ENCODE assay signal across 1 cellular context in genomic region chr9:128143409-128144238, GRCh38.
TF ChIP-seq lines count a peak whose summit lies in the region.

No MANE protein-coding gene starts in this region.

TF ChIP-seq in GM23338, 12 proteins besides CTCF, POLR2A, EP300 and RAD21:
- TF ChIP-seq, protein P1, sequence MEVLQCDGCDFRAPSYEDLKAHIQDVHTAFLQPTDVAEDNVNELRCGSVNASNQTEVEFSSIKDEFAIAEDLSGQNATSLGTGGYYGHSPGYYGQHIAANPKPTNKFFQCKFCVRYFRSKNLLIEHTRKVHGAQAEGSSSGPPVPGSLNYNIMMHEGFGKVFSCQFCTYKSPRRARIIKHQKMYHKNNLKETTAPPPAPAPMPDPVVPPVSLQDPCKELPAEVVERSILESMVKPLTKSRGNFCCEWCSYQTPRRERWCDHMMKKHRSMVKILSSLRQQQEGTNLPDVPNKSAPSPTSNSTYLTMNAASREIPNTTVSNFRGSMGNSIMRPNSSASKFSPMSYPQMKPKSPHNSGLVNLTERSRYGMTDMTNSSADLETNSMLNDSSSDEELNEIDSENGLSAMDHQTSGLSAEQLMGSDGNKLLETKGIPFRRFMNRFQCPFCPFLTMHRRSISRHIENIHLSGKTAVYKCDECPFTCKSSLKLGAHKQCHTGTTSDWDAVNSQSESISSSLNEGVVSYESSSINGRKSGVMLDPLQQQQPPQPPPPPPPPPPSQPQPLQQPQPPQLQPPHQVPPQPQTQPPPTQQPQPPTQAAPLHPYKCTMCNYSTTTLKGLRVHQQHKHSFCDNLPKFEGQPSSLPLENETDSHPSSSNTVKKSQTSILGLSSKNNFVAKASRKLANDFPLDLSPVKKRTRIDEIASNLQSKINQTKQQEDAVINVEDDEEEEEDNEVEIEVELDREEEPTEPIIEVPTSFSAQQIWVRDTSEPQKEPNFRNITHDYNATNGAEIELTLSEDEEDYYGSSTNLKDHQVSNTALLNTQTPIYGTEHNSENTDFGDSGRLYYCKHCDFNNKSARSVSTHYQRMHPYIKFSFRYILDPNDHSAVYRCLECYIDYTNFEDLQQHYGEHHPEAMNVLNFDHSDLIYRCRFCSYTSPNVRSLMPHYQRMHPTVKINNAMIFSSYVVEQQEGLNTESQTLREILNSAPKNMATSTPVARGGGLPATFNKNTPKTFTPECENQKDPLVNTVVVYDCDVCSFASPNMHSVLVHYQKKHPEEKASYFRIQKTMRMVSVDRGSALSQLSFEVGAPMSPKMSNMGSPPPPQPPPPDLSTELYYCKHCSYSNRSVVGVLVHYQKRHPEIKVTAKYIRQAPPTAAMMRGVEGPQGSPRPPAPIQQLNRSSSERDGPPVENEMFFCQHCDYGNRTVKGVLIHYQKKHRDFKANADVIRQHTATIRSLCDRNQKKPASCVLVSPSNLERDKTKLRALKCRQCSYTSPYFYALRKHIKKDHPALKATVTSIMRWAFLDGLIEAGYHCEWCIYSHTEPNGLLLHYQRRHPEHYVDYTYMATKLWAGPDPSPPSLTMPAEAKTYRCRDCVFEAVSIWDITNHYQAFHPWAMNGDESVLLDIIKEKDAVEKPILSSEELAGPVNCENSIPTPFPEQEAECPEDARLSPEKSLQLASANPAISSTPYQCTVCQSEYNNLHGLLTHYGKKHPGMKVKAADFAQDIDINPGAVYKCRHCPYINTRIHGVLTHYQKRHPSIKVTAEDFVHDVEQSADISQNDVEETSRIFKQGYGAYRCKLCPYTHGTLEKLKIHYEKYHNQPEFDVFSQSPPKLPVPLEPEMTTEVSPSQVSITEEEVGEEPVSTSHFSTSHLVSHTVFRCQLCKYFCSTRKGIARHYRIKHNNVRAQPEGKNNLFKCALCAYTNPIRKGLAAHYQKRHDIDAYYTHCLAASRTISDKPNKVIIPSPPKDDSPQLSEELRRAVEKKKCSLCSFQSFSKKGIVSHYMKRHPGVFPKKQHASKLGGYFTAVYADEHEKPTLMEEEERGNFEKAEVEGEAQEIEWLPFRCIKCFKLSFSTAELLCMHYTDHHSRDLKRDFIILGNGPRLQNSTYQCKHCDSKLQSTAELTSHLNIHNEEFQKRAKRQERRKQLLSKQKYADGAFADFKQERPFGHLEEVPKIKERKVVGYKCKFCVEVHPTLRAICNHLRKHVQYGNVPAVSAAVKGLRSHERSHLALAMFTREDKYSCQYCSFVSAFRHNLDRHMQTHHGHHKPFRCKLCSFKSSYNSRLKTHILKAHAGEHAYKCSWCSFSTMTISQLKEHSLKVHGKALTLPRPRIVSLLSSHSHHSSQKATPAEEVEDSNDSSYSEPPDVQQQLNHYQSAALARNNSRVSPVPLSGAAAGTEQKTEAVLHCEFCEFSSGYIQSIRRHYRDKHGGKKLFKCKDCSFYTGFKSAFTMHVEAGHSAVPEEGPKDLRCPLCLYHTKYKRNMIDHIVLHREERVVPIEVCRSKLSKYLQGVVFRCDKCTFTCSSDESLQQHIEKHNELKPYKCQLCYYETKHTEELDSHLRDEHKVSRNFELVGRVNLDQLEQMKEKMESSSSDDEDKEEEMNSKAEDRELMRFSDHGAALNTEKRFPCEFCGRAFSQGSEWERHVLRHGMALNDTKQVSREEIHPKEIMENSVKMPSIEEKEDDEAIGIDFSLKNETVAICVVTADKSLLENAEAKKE (CRISPR knock-in tag; IDR thresholded peaks at IDR 0.05), result no peak
- TF ChIP-seq CREB1 (CRISPR knock-in tag; IDR thresholded peaks at IDR 0.05; ENCODE audit: low read depth), result no peak
- no peak for TF ChIP-seq EZH2phosphoT487 (IDR thresholded peaks at IDR 0.05; ENCODE audit: unreplicated experiment)
- TF ChIP-seq ZNF114 (CRISPR knock-in tag; IDR thresholded peaks at IDR 0.05), result no peak
- TF ChIP-seq EZH2 (IDR thresholded peaks at IDR 0.05; ENCODE audit: low read depth, unreplicated experiment), result no peak
- TF ChIP-seq ZNF331 (CRISPR knock-in tag; IDR thresholded peaks at IDR 0.05; ENCODE audit: low read depth), result no peak
- TF ChIP-seq POLR2AphosphoS5 (IDR thresholded peaks at IDR 0.05; ENCODE audit: low read depth), result no peak
- no peak for TF ChIP-seq NANOG (IDR thresholded peaks at IDR 0.05; ENCODE audit: borderline replicate concordance)
- no peak for TF ChIP-seq REST (IDR thresholded peaks at IDR 0.05; ENCODE audit: unreplicated experiment)
- TF ChIP-seq STAT1 (IDR thresholded peaks at IDR 0.05; ENCODE audit: unreplicated experiment), result no peak
- TF ChIP-seq, protein P2, sequence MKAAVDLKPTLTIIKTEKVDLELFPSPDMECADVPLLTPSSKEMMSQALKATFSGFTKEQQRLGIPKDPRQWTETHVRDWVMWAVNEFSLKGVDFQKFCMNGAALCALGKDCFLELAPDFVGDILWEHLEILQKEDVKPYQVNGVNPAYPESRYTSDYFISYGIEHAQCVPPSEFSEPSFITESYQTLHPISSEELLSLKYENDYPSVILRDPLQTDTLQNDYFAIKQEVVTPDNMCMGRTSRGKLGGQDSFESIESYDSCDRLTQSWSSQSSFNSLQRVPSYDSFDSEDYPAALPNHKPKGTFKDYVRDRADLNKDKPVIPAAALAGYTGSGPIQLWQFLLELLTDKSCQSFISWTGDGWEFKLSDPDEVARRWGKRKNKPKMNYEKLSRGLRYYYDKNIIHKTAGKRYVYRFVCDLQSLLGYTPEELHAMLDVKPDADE (IDR thresholded peaks at IDR 0.05), result no peak
- TF ChIP-seq JUNB (IDR thresholded peaks at IDR 0.05; ENCODE audit: unreplicated experiment), result no peak
